Comparison of ENCODE assay signal across 8 cellular contexts in genomic region chr10:32956365-32957197, GRCh38. TPM values are rescaled to one million over a fixed set of nuclear protein-coding genes. Genes with fewer than 3 reads are reported as not detected.
DNase-seq lines count a peak whose midpoint lies in the region; ATAC-seq and TF ChIP-seq lines count a peak whose summit lies in the region.

No MANE protein-coding gene starts in this region.

- intact Hi-C loops in Right ventricle myocardium superior (cut with DNase I): loop anchor here (10.0 kb wide), 1 partner anchor 48 kb away; no protein-coding TSS in a partner anchor
- intact Hi-C loops in Right ventricle myocardium inferior (cut with DNase I): loop anchor here (2.0 kb wide), 1 partner anchor 16 kb away; no protein-coding TSS in a partner anchor
- intact Hi-C loops in lower lobe of right lung (cut with DNase I): no loop called here
- intact Hi-C loops in upper lobe of right lung (cut with DNase I): no loop called here

- H3K9me3 ChIP-seq in lower lobe of right lung (no peaks in the 10 kb centered on the region), upper lobe of right lung (no peaks in the 10 kb centered on the region)

- H3K27ac ChIP-seq in lower lobe of right lung: peak overlapping the region; percentile 97
- peak overlapping the region; percentile 99 for H3K27ac ChIP-seq in upper lobe of right lung

- no peaks in the 10 kb centered on the region for H3K36me3 ChIP-seq in lower lobe of right lung
- no peaks in the 10 kb centered on the region for H3K36me3 ChIP-seq in upper lobe of right lung

- TF ChIP-seq CTCF in astrocyte of the spinal cord (IDR thresholded peaks at IDR 0.05; ENCODE audit: low read depth, low read length): no peak
- TF ChIP-seq CTCF in lower lobe of right lung (IDR thresholded peaks at IDR 0.05): no peak
- TF ChIP-seq CTCF in upper lobe of right lung (IDR thresholded peaks at IDR 0.05): no peak

- H3K4me1 ChIP-seq in lower lobe of right lung (peaks cover 77% of the 10 kb centered on the region), upper lobe of right lung (peaks cover 64% of the 10 kb centered on the region)

- no peak for ATAC-seq in Right ventricle myocardium superior (ENCODE audit: poor library complexity)
- no peak for ATAC-seq in Right ventricle myocardium inferior
- ATAC-seq in lower lobe of right lung: no peak
- no peak for ATAC-seq in upper lobe of right lung
- ATAC-seq in GM18873 (IDR thresholded peaks at IDR 0.05; ENCODE audit: low FRiP score, unreplicated experiment): no peak

- DNase-seq in Right ventricle myocardium superior (peak; percentile 30), Right ventricle myocardium inferior (ENCODE audit: missing footprints) (no peak), astrocyte of the spinal cord (ENCODE audit: low read depth, low spot score) (no peak), lower lobe of right lung (no peak), upper lobe of right lung (no peak), NCI-H128 (lab: John Stamatoyannopoulos, UW; ENCODE audit: unreplicated experiment) (no peak), NCI-H1436 treated with DMSO at 0.1 percent for 48 hours (lab: John Stamatoyannopoulos, UW) (no peak)

- H3K4me3 ChIP-seq in astrocyte of the spinal cord (ENCODE audit: low read depth, low read length) (peak overlapping the region; percentile 81), lower lobe of right lung (peak overlapping the region; percentile 92), upper lobe of right lung (peak overlapping the region; percentile 90)

- H3K27me3 ChIP-seq in lower lobe of right lung (ENCODE audit: low read depth): no peaks in the 10 kb centered on the region
- H3K27me3 ChIP-seq in upper lobe of right lung: no peaks in the 10 kb centered on the region

- in situ Hi-C loops in astrocyte of the spinal cord (cut with HindIII; ENCODE audit: low sequenced_read_pairs): no loop called here

RNA-seq across cellular contexts. Expression of gene ITGB1, which starts 1.4 kb away (rescaled TPM):
- total RNA-seq in Right ventricle myocardium superior (458 TPM), Right ventricle myocardium inferior (583 TPM), lower lobe of right lung (409 TPM), upper lobe of right lung (517 TPM)

Comparison
In these comparisons a context has a peak if more than half of its experiments do, and no peak if none do; other contexts are left out.
1. intact Hi-C loops: an anchor here in Right ventricle myocardium superior (10.0 kb wide) and Right ventricle myocardium inferior (2.0 kb wide); none called in lower lobe of right lung and upper lobe of right lung.